Comparison of ENCODE assay signal across 31 cellular contexts in genomic region chr18:44702594-44702993, GRCh38. TPM values are rescaled to one million over a fixed set of nuclear protein-coding genes. Genes with fewer than 3 reads are reported as not detected.
DNase-seq lines count a peak whose midpoint lies in the region; ATAC-seq, FAIRE-seq and TF ChIP-seq lines count a peak whose summit lies in the region.
"Had no signal": no experiment of that assay in that cellular context is flagged by ENCODE, and none has a peak within 500 bp of the region (broad histone marks: within the 10 kb centered on the region; RNA-seq: fewer than 3 reads in every experiment).

No MANE protein-coding gene starts in this region.

- TF ChIP-seq POLR2A in GM12891 (IDR thresholded peaks at IDR 0.05; ENCODE audit: low read depth, low read length): no peak
- no peak for TF ChIP-seq POLR2A in GM12878 (IDR thresholded peaks at IDR 0.05; ENCODE audit: low read depth, low read length)

- H4K20me1 ChIP-seq in GM12878 (ENCODE audit: control insufficient read depth, insufficient read depth): no peaks in the 10 kb centered on the region

- 87% methylated on average over 1 of the region's 1 CpG for WGBS in GM12878 (ENCODE audit: insufficient coverage, insufficient replicate concordance, low lambda C conversion rate, missing lambda C conversion rate)

- TF ChIP-seq EP300 in GM12878 (IDR thresholded peaks at IDR 0.05; ENCODE audit: borderline replicate concordance in 1 of 2, control insufficient read depth in 1 of 2, low read depth in 2 of 2, low read length in 2 of 2): no peak

- ATAC-seq in activated CD4-positive, CD25-positive, alpha-beta regulatory T cell treated with anti-CD3 and anti-CD28 coated beads, Interleukin-2, amount 50 U/mL, for 24 hours: peak; percentile 41 to 61
- ATAC-seq in GM12878: peak; percentile 50
- ATAC-seq in natural killer cell: no peak
- ATAC-seq: CD8-positive, alpha-beta T cell; HepG2; K562 had no signal

- H3K4me3 Mint-ChIP-seq in natural killer cell: no peak overlapping the region
- H3K4me3 Mint-ChIP-seq in type B pancreatic cell: no peak overlapping the region
- H3K4me3 Mint-ChIP-seq: B cell; CD8-positive, alpha-beta T cell had no signal

- H3K27me3 Mint-ChIP-seq in natural killer cell (ENCODE audit: low read depth in 2 of 2) (no peaks in the 10 kb centered on the region), type B pancreatic cell (no peaks in the 10 kb centered on the region)
- H3K27me3 Mint-ChIP-seq: B cell had no signal

- peaks cover 2% of the 10 kb centered on the region for H3K4me1 ChIP-seq in GM12878 (ENCODE audit: control insufficient read depth, insufficient read depth, low read length)
- H3K4me1 ChIP-seq in HAP-1: no peaks in the 10 kb centered on the region; the same call in 1 of the 2 replicates
- H3K4me1 ChIP-seq: Caco-2 had no signal

- H3K27ac ChIP-seq in GM12878 (ENCODE audit: control insufficient read depth, insufficient read depth): no peak overlapping the region
- H3K27ac ChIP-seq: 22Rv1, C4-2B, SJSA1 had no signal

- H3K9ac ChIP-seq in GM12878 (ENCODE audit: control insufficient read depth, insufficient read depth, low read length): no peak overlapping the region

- H3K36me3 Mint-ChIP-seq in natural killer cell (peaks cover 4% of the 10 kb centered on the region), type B pancreatic cell (peaks cover 44% of the 10 kb centered on the region)
- H3K36me3 Mint-ChIP-seq: CD8-positive, alpha-beta T cell had no signal

- FAIRE-seq in GM12891 (lab: Jason Lieb, UNC): peak; percentile 43
- no peak for FAIRE-seq in GM12878 (lab: Jason Lieb, UNC)
- FAIRE-seq: G401.6, GM19239, H1, HepG2, K562 had no signal

- CTCF ChIA-PET in GM12878 (lab: Yijun Ruan, JAX): interaction anchor here (0.7 to 2.2 kb wide), 6 partner anchors 9 to 510 kb away, joined by 3 to 4 read pairs (median 3); no protein-coding TSS in a partner anchor

- H3K27me3 ChIP-seq in GM12878 (replicated peaks in 1 of 2; ENCODE audit: control insufficient read depth in 2 of 2, insufficient read depth in 2 of 2, low read length in 1 of 2) (no peaks in the 10 kb centered on the region), HAP-1 (ENCODE audit: low read depth) (no peaks in the 10 kb centered on the region)
- H3K27me3 ChIP-seq: SJSA1 had no signal

- no peaks in the 10 kb centered on the region; a peak in 1 of 4 replicates for H3K36me3 ChIP-seq in GM12878 (ENCODE audit: control insufficient read depth in 2 of 2, insufficient read depth in 2 of 2, low read length in 1 of 2)
- H3K36me3 ChIP-seq in HAP-1 (replicated peaks): no peaks in the 10 kb centered on the region

- intact Hi-C loops in GM12878 (cut with micrococcal nuclease; ENCODE audit: unreplicated experiment) (no loop called here), natural killer cell (cut with micrococcal nuclease) (no loop called here)

- TF ChIP-seq RAD21 in GM12878 (IDR thresholded peaks at IDR 0.05; ENCODE audit: insufficient read depth, low read depth, low read length): no peak

- H3K27ac Mint-ChIP-seq in natural killer cell (peak overlapping the region; percentile 86 to 90), type B pancreatic cell (no peak overlapping the region)
- H3K27ac Mint-ChIP-seq: CD8-positive, alpha-beta T cell had no signal

- no peaks in the 10 kb centered on the region; the same call in none of the 2 replicates for H3K79me2 ChIP-seq in GM12878 (ENCODE audit: control insufficient read depth, insufficient read depth, low read length)

- no peak overlapping the region for H2AFZ ChIP-seq in GM12878 (ENCODE audit: control insufficient read depth, low read depth, low read length)

- BruUV-seq in GM12878 (replicated peaks; lab: Mats Ljungman, UMichigan): no TSS peak

- SMC1A ChIA-PET in GM12878 (lab: Charles Lee; ENCODE audit: uncharacterized antibody, unreplicated experiment): interaction anchor here (1.3 to 22.0 kb wide), 9 partner anchors 10 to 683 kb away, joined by 3 to 216 read pairs (median 6); no protein-coding TSS in a partner anchor

- H3K4me2 ChIP-seq in GM12878 (ENCODE audit: control insufficient read depth, insufficient read depth): no peak overlapping the region

- H3K9me3 ChIP-seq in GM12878 (replicated peaks; ENCODE audit: control insufficient read depth, insufficient read depth, low read length) (no peaks in the 10 kb centered on the region), HAP-1 (no peaks in the 10 kb centered on the region)
- H3K9me3 ChIP-seq: Caco-2, SJSA1 had no signal

- RAD21 ChIA-PET in GM12878 (lab: Charles Lee; ENCODE audit: unreplicated experiment): interaction anchor here (0.8 to 3.5 kb wide), 3 partner anchors 9 to 21 kb away, joined by 3 to 12 read pairs (median 3); no protein-coding TSS in a partner anchor

- no peak for TF ChIP-seq CTCF in GM12878 (IDR thresholded peaks at IDR 0.05 in 2 of 3, conservative IDR thresholded peaks at IDR 0.05 in 1 of 3; ENCODE audit: control insufficient read depth in 2 of 3, extremely low read depth in 1 of 3, insufficient read depth in 1 of 3, low read depth in 3 of 3, low read length in 3 of 3)
- TF ChIP-seq CTCF in natural killer cell (IDR thresholded peaks at IDR 0.05): no peak
- no peak for TF ChIP-seq CTCF in type B pancreatic cell (conservative IDR thresholded peaks at IDR 0.05)

- POLR2A ChIA-PET in GM12878 (lab: Charles Lee): interaction anchor here (0.6 to 1.4 kb wide), 6 partner anchors 10 to 60 kb away, joined by 3 to 5 read pairs (median 4); no protein-coding TSS in a partner anchor

- in situ Hi-C loops in GM12878 (cut with MboI) (no loop called here), HAP-1 (cut with MboI; ENCODE audit: low sequenced_read_pairs) (no loop called here)

- DNase-seq in activated CD4-positive, CD25-positive, alpha-beta regulatory T cell (lab: John Stamatoyannopoulos, UW): no peak
- DNase-seq in GM12891 (ENCODE audit: insufficient read length, low spot score) (no peak), GM12878 (ENCODE audit: low read depth, low spot score) (no peak), natural killer cell (no peak), type B pancreatic cell (ENCODE audit: extremely low spot score, unreplicated experiment) (no peak), HAP-1 (ENCODE audit: low spot score in 2 of 2) (no peak)
- DNase-seq in stimulated activated naive CD4-positive, alpha-beta T cell treated with Interleukin-2 at 50 U/mL for 16 hours (lab: John Stamatoyannopoulos, UW): no peak
- DNase-seq: Caco-2; CD8-positive, alpha-beta T cell; Kasumi-1; MV-4-11; NCI-H1105; NCI-H146; NCI-H1930; NCI-H2107; NCI-H446; NCI-H524 treated with DMSO at 0.1 percent for 48 hours; NCI-H774; NK-92 treated with Interleukin-12 subunit alpha and Interleukin-12 subunit beta, amount 100 ng/mL, for 24 hours; Right ventricle myocardium superior; RPMI8226 had no signal

- H3K4me3 ChIP-seq in GM12878: no peak overlapping the region
- H3K4me3 ChIP-seq in HAP-1: no peak overlapping the region
- H3K4me3 ChIP-seq: K562, SJSA1 had no signal

- H3K4me1 Mint-ChIP-seq in natural killer cell (peaks cover 32 to 37% of the 10 kb centered on the region in 2 donors), type B pancreatic cell (ENCODE audit: unreplicated experiment) (peaks cover 33% of the 10 kb centered on the region)

- H3K9me3 Mint-ChIP-seq in natural killer cell (no peaks in the 10 kb centered on the region), type B pancreatic cell (peaks cover 4% of the 10 kb centered on the region)
- H3K9me3 Mint-ChIP-seq: CD8-positive, alpha-beta T cell had no signal

TF ChIP-seq in GM12891, 5 proteins besides CTCF, POLR2A, EP300 and RAD21:
- TF ChIP-seq PAX5 (IDR thresholded peaks at IDR 0.05; ENCODE audit: insufficient read depth, low read length, severe bottlenecking) (no peak), TAF1 (IDR thresholded peaks at IDR 0.05; ENCODE audit: low read depth, low read length) (no peak), POLR2AphosphoS5 (IDR thresholded peaks at IDR 0.05; ENCODE audit: low read depth, low read length) (no peak), SPI1 (IDR thresholded peaks at IDR 0.05; ENCODE audit: low read depth, low read length) (no peak), POU2F2 (IDR thresholded peaks at IDR 0.05; ENCODE audit: low read depth, low read length) (no peak)

TF ChIP-seq in GM12878, 131 proteins besides CTCF, POLR2A, EP300 and RAD21:
- TF ChIP-seq BMI1 (IDR thresholded peaks at IDR 0.05; ENCODE audit: borderline replicate concordance) (no peak), JUNB (IDR thresholded peaks at IDR 0.05) (0 out of 2 replicates have a peak, but pooled peaks have one; percentile 10), MTA2 (IDR thresholded peaks at IDR 0.05; ENCODE audit: low read depth) (no peak)

RNA-seq across cellular contexts. Expression of gene SETBP1, which starts 21.9 kb away (rescaled TPM):
- polyA plus RNA-seq in GM12891 (2012; ENCODE audit: low read depth, missing spikeins): 3.4 TPM
- total RNA-seq in GM12878 (2013; cell fraction: nucleolus; rRNA removed): 124 and 128 TPM in 2 replicates
- 13.5 and 13.7 TPM in 2 replicates for total RNA-seq in GM12878 (2014; rRNA removed)
- 11.9 and 12.5 TPM in 2 replicates for total RNA-seq in GM12878 (2014; rRNA removed; fragmentation: Illumina TruSeq; extraction: Trizol)
- total RNA-seq in GM12878 (2021): 23.7 and 29.7 TPM in 2 replicates
- polyA plus RNA-seq in GM12878 (2011; ENCODE audit: low read depth): 1.9 TPM
- 15.0 and 15.4 TPM in 2 replicates for polyA plus RNA-seq in GM12878 (2011; rRNA removed)
- polyA plus RNA-seq in GM12878 (2011; cell fraction: cytosol; rRNA removed): 8.8 and 10.3 TPM in 2 replicates
- polyA plus RNA-seq in GM12878 (2011; cell fraction: nucleus; rRNA removed): 31.0 and 32.9 TPM in 2 replicates
- 2.0 and 3.2 TPM in 2 replicates for polyA plus RNA-seq in GM12878 (2012)
- polyA plus RNA-seq in GM12878 (2014; fragmentation: Illumina TruSeq; extraction: Trizol): 9.7 and 10.3 TPM in 2 replicates
- polyA plus RNA-seq in GM12878 (2014; fragmentation: Nextera tagmentation; extraction: Ambion mirVana): 1 to 10 TPM in 1 of 2 experiments, under 1 TPM in 1; 0.99 to 2.6 TPM
- polyA plus RNA-seq in GM12878 (2014; rRNA removed): 6.9 and 7.0 TPM in 2 replicates
- polyA plus RNA-seq in GM12878 (2016; fragmentation: Nextera tagmentation; extraction: Ambion mirVana): 1 to 10 TPM; 4.0 to 4.3 TPM
- 41.5 and 46.6 TPM in 2 replicates for polyA minus RNA-seq in GM12878 (2011; rRNA and poly(A)+ RNA removed)
- polyA minus RNA-seq in GM12878 (2011; cell fraction: cytosol; rRNA and poly(A)+ RNA removed): 9.6 and 12.1 TPM in 2 replicates
- 77.5 and 127 TPM in 2 replicates for polyA minus RNA-seq in GM12878 (2011; cell fraction: nucleus; rRNA and poly(A)+ RNA removed)
- 10 to 100 TPM; 36.0 to 46.6 (median 41.2) TPM for total RNA-seq in natural killer cell
- 17.3 and 62.7 TPM in 2 replicates for total RNA-seq in type B pancreatic cell (ENCODE audit: low replicate concordance)

Comparison
In these comparisons a context has a peak if more than half of its experiments do, and no peak if none do; other contexts are left out.
1. ATAC-seq: peak in activated CD4-positive, CD25-positive, alpha-beta regulatory T cell treated with anti-CD3 and anti-CD28 coated beads, Interleukin-2, amount 50 U/mL, for 24 hours (2 of 2) and GM12878 (single experiment); none in natural killer cell (0 of 3).